In genomic region chr16:54632322-54632721, GRCh38 we compare ENCODE assay signal across 18 cellular contexts.
"Had no signal": no experiment of that assay in that cellular context is flagged by ENCODE, and none has a peak within 500 bp of the region (broad histone marks: within the 10 kb centered on the region; RNA-seq: fewer than 3 reads in every experiment).

No MANE protein-coding gene starts in this region.

- H3K4me2 ChIP-seq: smooth muscle cell had no signal

- H3K27ac Mint-ChIP-seq: activated CD4-positive, alpha-beta T cell treated with anti-CD3 and anti-CD28 coated beads, Interleukin-2, amount 10 ng/mL, durations not matched to agents 7 days and 5 days; activated naive CD8-positive, alpha-beta T cell; naive thymus-derived CD4-positive, alpha-beta T cell; stimulated activated naive CD8-positive, alpha-beta T cell treated with anti-CD3 and anti-CD28 coated beads, Interleukin-15, Interleukin-2, amounts not matched to agents 100 ng/mL and 50 ng/mL, for 24 hours had no signal

- H3K36me3 Mint-ChIP-seq: activated naive CD8-positive, alpha-beta T cell had no signal

- H3K9me3 ChIP-seq: suprapubic skin, upper lobe of left lung had no signal

- DNase-seq: activated CD4-positive, alpha-beta T cell treated with anti-CD3 and anti-CD28 coated beads, Interleukin-2, amount 10 ng/mL, durations not matched to agents 7 days and 5 days; activated CD8-positive, alpha-beta memory T cell treated with anti-CD3 and anti-CD28 coated beads for 24 hours; activated gamma-delta T cell treated with Interleukin-2 at 50 U/mL for 16 hours; amygdala; brain microvascular endothelial cell; cortex of kidney; effector memory CD4-positive, alpha-beta T cell; head of caudate nucleus; left cardiac atrium; naive thymus-derived CD4-positive, alpha-beta T cell; nucleus accumbens; SW 1271; upper lobe of left lung had no signal

- H3K27ac ChIP-seq: brain microvascular endothelial cell, suprapubic skin had no signal

- H3K36me3 ChIP-seq: brain microvascular endothelial cell, suprapubic skin, upper lobe of left lung had no signal

- H3K27me3 Mint-ChIP-seq: activated CD4-positive, alpha-beta T cell treated with anti-CD3 and anti-CD28 coated beads, Interleukin-2, amount 10 ng/mL, durations not matched to agents 7 days and 5 days had no signal

- H3K4me3 ChIP-seq: lung, smooth muscle cell, suprapubic skin, upper lobe of left lung had no signal

- ATAC-seq: left cardiac atrium; naive thymus-derived CD4-positive, alpha-beta T cell had no signal

- H3K9me3 Mint-ChIP-seq: activated CD4-positive, alpha-beta T cell treated with anti-CD3 and anti-CD28 coated beads, Interleukin-2, amount 10 ng/mL, durations not matched to agents 7 days and 5 days had no signal

- H3K4me1 Mint-ChIP-seq: activated CD4-positive, alpha-beta T cell treated with anti-CD3 and anti-CD28 coated beads, Interleukin-2, amount 10 ng/mL, durations not matched to agents 7 days and 5 days; naive thymus-derived CD4-positive, alpha-beta T cell had no signal

- H3K27me3 ChIP-seq: brain microvascular endothelial cell, suprapubic skin, upper lobe of left lung had no signal

- H3K4me3 Mint-ChIP-seq: activated CD4-positive, alpha-beta T cell treated with anti-CD3 and anti-CD28 coated beads, Interleukin-2, amount 10 ng/mL, durations not matched to agents 7 days and 5 days; activated naive CD8-positive, alpha-beta T cell; naive thymus-derived CD4-positive, alpha-beta T cell; stimulated activated naive CD8-positive, alpha-beta T cell treated with anti-CD3 and anti-CD28 coated beads, Interleukin-15, Interleukin-2, amounts not matched to agents 100 ng/mL and 50 ng/mL, for 24 hours had no signal
